In the genomic region with DNA sequence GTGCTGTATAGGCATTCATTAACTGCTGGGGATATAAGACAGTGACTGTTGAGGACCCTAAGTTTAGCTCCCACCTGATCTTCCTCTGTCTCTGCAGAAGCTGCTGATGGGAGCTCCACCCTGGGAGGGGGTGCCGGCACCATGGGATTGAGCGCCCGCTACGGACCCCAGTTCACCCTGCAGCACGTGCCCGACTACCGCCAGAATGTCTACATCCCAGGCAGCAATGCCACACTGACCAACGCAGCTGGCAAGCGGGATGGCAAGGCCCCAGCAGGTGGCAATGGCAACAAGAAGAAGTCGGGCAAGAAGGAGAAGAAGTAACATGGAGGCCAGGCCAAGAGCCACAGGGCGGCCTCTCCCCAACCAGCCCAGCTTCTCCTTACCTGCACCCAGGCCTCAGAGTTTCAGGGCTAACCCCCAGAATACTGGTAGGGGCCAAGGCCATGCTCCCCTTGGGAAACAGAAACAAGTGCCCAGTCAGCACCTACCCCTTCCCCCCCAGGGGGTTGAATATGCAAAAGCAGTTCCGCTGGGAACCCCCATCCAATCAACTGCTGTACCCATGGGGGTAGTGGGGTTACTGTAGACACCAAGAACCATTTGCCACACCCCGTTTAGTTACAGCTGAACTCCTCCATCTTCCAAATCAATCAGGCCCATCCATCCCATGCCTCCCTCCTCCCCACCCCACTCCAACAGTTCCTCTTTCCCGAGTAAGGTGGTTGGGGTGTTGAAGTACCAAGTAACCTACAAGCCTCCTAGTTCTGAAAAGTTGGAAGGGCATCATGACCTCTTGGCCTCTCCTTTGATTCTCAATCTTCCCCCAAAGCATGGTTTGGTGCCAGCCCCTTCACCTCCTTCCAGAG, we compare ENCODE assay signal across 10 cellular contexts. TPM values are rescaled to one million over a fixed set of nuclear protein-coding genes. Genes with fewer than 3 reads are reported as not detected.
DNase-seq lines count a peak whose midpoint lies in the region; ATAC-seq, FAIRE-seq and TF ChIP-seq lines count a peak whose summit lies in the region.
"Had no signal": no experiment of that assay in that cellular context is flagged by ENCODE, and none has a peak within 500 bp of the region (broad histone marks: within the 10 kb centered on the region; RNA-seq: fewer than 3 reads in every experiment).

No MANE protein-coding gene starts in this region.

- peaks cover 3 to 7% of the 10 kb centered on the region in 2 experiments for H3K36me3 ChIP-seq in GM12878 (ENCODE audit: control insufficient read depth in 2 of 2, insufficient read depth in 2 of 2, low read length in 1 of 2)
- H3K36me3 ChIP-seq in stomach smooth muscle (ENCODE audit: control insufficient read depth in 2 of 2, insufficient read depth in 2 of 2, low read length in 2 of 2), result peaks cover 11 to 14% of the 10 kb centered on the region in 2 donors

- DNase-seq in GM12878 (ENCODE audit: low read depth, low spot score) (peak; percentile 80), NCI-H2029 (lab: John Stamatoyannopoulos, UW) (no peak), epidermal melanocyte (ENCODE audit: insufficient read length, low spot score) (no peak)
- DNase-seq: effector CD4-positive, alpha-beta T cell had no signal

- H3K9me3 ChIP-seq in GM12878 (replicated peaks; ENCODE audit: control insufficient read depth, insufficient read depth, low read length) (no peaks in the 10 kb centered on the region), stomach smooth muscle (ENCODE audit: control insufficient read depth in 2 of 2, low read length in 2 of 2) (no peaks in the 10 kb centered on the region)

- POLR2A ChIA-PET in GM12878 (lab: Charles Lee), result interaction anchor here (0.8 to 1.2 kb wide), 3 partner anchors 9 to 35 kb away, joined by 3 to 4 read pairs (median 3); a partner anchor contains a TSS

- H3K4me3 ChIP-seq in GM12878, result peak overlapping the region; percentile 65; the same call in 1 of the 2 replicates
- H3K4me3 ChIP-seq in stomach smooth muscle (ENCODE audit: low read length in 2 of 2), result no peak overlapping the region

- H2AFZ ChIP-seq in GM12878 (ENCODE audit: control insufficient read depth, low read depth, low read length), result no peak overlapping the region; the same call in 1 of the 2 replicates

- H3K4me1 ChIP-seq in GM12878 (ENCODE audit: control insufficient read depth, insufficient read depth, low read length), result peaks cover 86% of the 10 kb centered on the region
- H3K4me1 ChIP-seq in stomach smooth muscle (ENCODE audit: control insufficient read depth, insufficient read depth, low read length), result peaks cover 67% of the 10 kb centered on the region

- peaks cover 15% of the 10 kb centered on the region for H3K79me2 ChIP-seq in GM12878 (ENCODE audit: control insufficient read depth, insufficient read depth, low read length)

- intact Hi-C loops in GM12878 (cut with micrococcal nuclease; ENCODE audit: unreplicated experiment), result loop anchor here (5.0 kb wide), 1 partner anchor 126 kb away; a partner anchor contains a TSS

- TF ChIP-seq RAD21 in GM12878 (IDR thresholded peaks at IDR 0.05; ENCODE audit: insufficient read depth, low read depth, low read length), result no peak

- RAD21 ChIA-PET in GM12878 (lab: Charles Lee; ENCODE audit: unreplicated experiment), result interaction anchor here (1.0 to 11.6 kb wide), 9 partner anchors 12 to 98 kb away, joined by 3 to 109 read pairs (median 6); a partner anchor contains a TSS

- TF ChIP-seq CTCF in GM12878 (IDR thresholded peaks at IDR 0.05 in 2 of 3, conservative IDR thresholded peaks at IDR 0.05 in 1 of 3; ENCODE audit: control insufficient read depth in 2 of 3, extremely low read depth in 1 of 3, insufficient read depth in 1 of 3, low read depth in 3 of 3, low read length in 3 of 3), result no peak

- CTCF ChIA-PET in GM12878 (lab: Yijun Ruan, JAX), result interaction anchor here (0.5 to 11.9 kb wide), 24 partner anchors 8 to 191 kb away, joined by 3 to 213 read pairs (median 8); a partner anchor contains a TSS

- under 1% methylated on average over 13 of the region's 14 CpGs for whole genome bisulfite sequencing in GM12878 (ENCODE audit: insufficient coverage, insufficient replicate concordance, low lambda C conversion rate, missing lambda C conversion rate)

- H3K9ac ChIP-seq in GM12878 (ENCODE audit: control insufficient read depth, insufficient read depth, low read length) (peak overlapping the region; percentile 74), stomach smooth muscle (ENCODE audit: low read length in 2 of 2) (no peak overlapping the region)

- TF ChIP-seq EP300 in GM12878 (IDR thresholded peaks at IDR 0.05; ENCODE audit: borderline replicate concordance in 1 of 2, control insufficient read depth in 1 of 2, low read depth in 2 of 2, low read length in 2 of 2), result peak; percentile 24 to 42; a peak in 1 of 4 replicates

- BruUV-seq in GM12878 (replicated peaks; lab: Mats Ljungman, UMichigan), result TSS peak; percentile 89

- in situ Hi-C loops in GM18951 (cut with MboI; ENCODE audit: low sequenced_read_pairs, unreplicated experiment) (no loop called here), GM12878 (cut with MboI) (no loop called here)

- SMC1A ChIA-PET in GM12878 (lab: Charles Lee; ENCODE audit: uncharacterized antibody, unreplicated experiment), result interaction anchor here (1.1 to 10.8 kb wide), 9 partner anchors 15 to 90 kb away, joined by 3 to 176 read pairs (median 6); a partner anchor contains a TSS

- H3K27ac ChIP-seq in GM12878 (ENCODE audit: control insufficient read depth, insufficient read depth) (peak overlapping the region; percentile 90), stomach smooth muscle (ENCODE audit: low read length) (peak overlapping the region; percentile 93)

- no peak for FAIRE-seq in GM12878 (lab: Jason Lieb, UNC)
- FAIRE-seq: keratinocyte had no signal

- H4K20me1 ChIP-seq in GM12878 (ENCODE audit: control insufficient read depth, insufficient read depth), result no peaks in the 10 kb centered on the region

- TF ChIP-seq POLR2A in GM18951 (IDR thresholded peaks at IDR 0.05; ENCODE audit: extremely low read depth, insufficient read depth, insufficient read length) (peak; percentile 44), GM12878 (IDR thresholded peaks at IDR 0.05; ENCODE audit: low read depth, low read length) (peak; percentile 67)

- peak overlapping the region; percentile 89 for H3K4me2 ChIP-seq in GM12878 (ENCODE audit: control insufficient read depth, insufficient read depth)

- ATAC-seq in HG02938 (IDR thresholded peaks at IDR 0.05; ENCODE audit: unreplicated experiment), result peak; percentile 27
- peak; percentile 43 for ATAC-seq in GM12878
- no peak for ATAC-seq in HG03139 (IDR thresholded peaks at IDR 0.05; ENCODE audit: unreplicated experiment)
- ATAC-seq: Panc1 had no signal

- H3K27me3 ChIP-seq in GM12878 (replicated peaks in 1 of 2; ENCODE audit: control insufficient read depth in 2 of 2, insufficient read depth in 2 of 2, low read length in 1 of 2) (no peaks in the 10 kb centered on the region), stomach smooth muscle (ENCODE audit: control insufficient read depth in 1 of 2, insufficient read depth in 2 of 2, low read length in 2 of 2) (no peaks in the 10 kb centered on the region)

RNA-seq across cellular contexts. Expression of a gene that starts 22.2 kb away (rescaled TPM):
- 4.6 and 4.9 TPM in 2 replicates for total RNA-seq in GM12878 (2013; cell fraction: nucleolus; rRNA removed)
- total RNA-seq in GM12878 (2014; rRNA removed) (0.62 and 0.93 TPM in 2 replicates), GM12878 (2014; rRNA removed; fragmentation: Illumina TruSeq; extraction: Trizol) (0.46 and 0.58 TPM in 2 replicates), GM12878 (2021) (0.72 and 0.87 TPM in 2 replicates)
- polyA plus RNA-seq in GM12878 (2011; ENCODE audit: low read depth), result 0.08 TPM
- polyA plus RNA-seq in GM12878 (2011; rRNA removed) (0.05 TPM in 1 of 2 replicates, not detected in the other), GM12878 (2014; fragmentation: Illumina TruSeq; extraction: Trizol) (0.14 and 0.15 TPM in 2 replicates), GM12878 (2014; fragmentation: Nextera tagmentation; extraction: Ambion mirVana) (not detected), GM12878 (2014; rRNA removed) (0.20 and 0.29 TPM in 2 replicates), GM12878 (2016; fragmentation: Nextera tagmentation; extraction: Ambion mirVana) (under 1 TPM; 0.05 to 0.06 TPM)
- polyA plus RNA-seq in GM12878 (2011; cell fraction: cytosol; rRNA removed), result not detected in 2 replicates
- polyA plus RNA-seq in GM12878 (2011; cell fraction: nucleus; rRNA removed), result 0.33 and 0.41 TPM in 2 replicates
- polyA plus RNA-seq in GM12878 (2012), result 0.05 and 0.06 TPM in 2 replicates
- polyA minus RNA-seq in GM12878 (2011; rRNA and poly(A)+ RNA removed), result 0.51 and 1.1 TPM in 2 replicates
- polyA minus RNA-seq in GM12878 (2011; cell fraction: cytosol; rRNA and poly(A)+ RNA removed), result 0.31 TPM in 1 of 2 replicates, not detected in the other
- 1.1 and 2.2 TPM in 2 replicates for polyA minus RNA-seq in GM12878 (2011; cell fraction: nucleus; rRNA and poly(A)+ RNA removed)

RNA-seq across cellular contexts. Expression of a gene that starts 26.3 kb away (rescaled TPM):
- 5.5 and 6.1 TPM in 2 replicates for total RNA-seq in GM12878 (2013; cell fraction: nucleolus; rRNA removed)
- total RNA-seq in GM12878 (2014; rRNA removed) (0.82 and 1.2 TPM in 2 replicates), GM12878 (2014; rRNA removed; fragmentation: Illumina TruSeq; extraction: Trizol) (1.0 TPM in 2 replicates), GM12878 (2021) (1.1 TPM in 2 replicates)
- 0.07 TPM for polyA plus RNA-seq in GM12878 (2011; ENCODE audit: low read depth)
- polyA plus RNA-seq in GM12878 (2011; rRNA removed) (0.03 and 0.04 TPM in 2 replicates), GM12878 (2014; fragmentation: Illumina TruSeq; extraction: Trizol) (0.54 and 0.55 TPM in 2 replicates), GM12878 (2014; fragmentation: Nextera tagmentation; extraction: Ambion mirVana) (under 1 TPM; 0.13 to 0.18 TPM), GM12878 (2014; rRNA removed) (0.58 and 0.61 TPM in 2 replicates), GM12878 (2016; fragmentation: Nextera tagmentation; extraction: Ambion mirVana) (under 1 TPM; 0.21 to 0.49 TPM)
- 0.03 TPM in 2 replicates for polyA plus RNA-seq in GM12878 (2011; cell fraction: cytosol; rRNA removed)
- polyA plus RNA-seq in GM12878 (2011; cell fraction: nucleus; rRNA removed), result 0.37 and 0.39 TPM in 2 replicates
- 0.15 and 0.18 TPM in 2 replicates for polyA plus RNA-seq in GM12878 (2012)
- polyA minus RNA-seq in GM12878 (2011; rRNA and poly(A)+ RNA removed), result 0.73 and 1.2 TPM in 2 replicates
- polyA minus RNA-seq in GM12878 (2011; cell fraction: cytosol; rRNA and poly(A)+ RNA removed), result not detected in 2 replicates
- 0.97 and 1.4 TPM in 2 replicates for polyA minus RNA-seq in GM12878 (2011; cell fraction: nucleus; rRNA and poly(A)+ RNA removed)

RNA-seq across cellular contexts. Expression of a gene that starts 35.3 kb away (rescaled TPM):
- total RNA-seq in GM12878 (2013; cell fraction: nucleolus; rRNA removed), result 9.8 and 12.7 TPM in 2 replicates
- total RNA-seq in GM12878 (2014; rRNA removed) (11.0 TPM in 2 replicates), GM12878 (2014; rRNA removed; fragmentation: Illumina TruSeq; extraction: Trizol) (6.3 TPM in 2 replicates), GM12878 (2021) (20.5 TPM in 2 replicates)
- polyA plus RNA-seq in GM12878 (2011; ENCODE audit: low read depth), result 5.8 TPM
- polyA plus RNA-seq in GM12878 (2011; rRNA removed) (0.86 and 1.5 TPM in 2 replicates), GM12878 (2014; fragmentation: Illumina TruSeq; extraction: Trizol) (22.1 and 23.5 TPM in 2 replicates), GM12878 (2014; fragmentation: Nextera tagmentation; extraction: Ambion mirVana) (under 1 TPM; 0.53 to 0.60 TPM), GM12878 (2014; rRNA removed) (13.1 and 14.5 TPM in 2 replicates), GM12878 (2016; fragmentation: Nextera tagmentation; extraction: Ambion mirVana) (10 to 100 TPM; 14.7 to 22.0 TPM)
- polyA plus RNA-seq in GM12878 (2011; cell fraction: cytosol; rRNA removed), result 1.7 and 2.3 TPM in 2 replicates
- 1.5 and 2.3 TPM in 2 replicates for polyA plus RNA-seq in GM12878 (2011; cell fraction: nucleus; rRNA removed)
- 8.4 and 10.8 TPM in 2 replicates for polyA plus RNA-seq in GM12878 (2012)
- polyA minus RNA-seq in GM12878 (2011; rRNA and poly(A)+ RNA removed), result 2.3 and 2.4 TPM in 2 replicates
- 0.94 and 1.9 TPM in 2 replicates for polyA minus RNA-seq in GM12878 (2011; cell fraction: cytosol; rRNA and poly(A)+ RNA removed)
- polyA minus RNA-seq in GM12878 (2011; cell fraction: nucleus; rRNA and poly(A)+ RNA removed), result 3.0 and 6.0 TPM in 2 replicates
